ENCODE assay signal across 24 cellular contexts in the genomic region with DNA sequence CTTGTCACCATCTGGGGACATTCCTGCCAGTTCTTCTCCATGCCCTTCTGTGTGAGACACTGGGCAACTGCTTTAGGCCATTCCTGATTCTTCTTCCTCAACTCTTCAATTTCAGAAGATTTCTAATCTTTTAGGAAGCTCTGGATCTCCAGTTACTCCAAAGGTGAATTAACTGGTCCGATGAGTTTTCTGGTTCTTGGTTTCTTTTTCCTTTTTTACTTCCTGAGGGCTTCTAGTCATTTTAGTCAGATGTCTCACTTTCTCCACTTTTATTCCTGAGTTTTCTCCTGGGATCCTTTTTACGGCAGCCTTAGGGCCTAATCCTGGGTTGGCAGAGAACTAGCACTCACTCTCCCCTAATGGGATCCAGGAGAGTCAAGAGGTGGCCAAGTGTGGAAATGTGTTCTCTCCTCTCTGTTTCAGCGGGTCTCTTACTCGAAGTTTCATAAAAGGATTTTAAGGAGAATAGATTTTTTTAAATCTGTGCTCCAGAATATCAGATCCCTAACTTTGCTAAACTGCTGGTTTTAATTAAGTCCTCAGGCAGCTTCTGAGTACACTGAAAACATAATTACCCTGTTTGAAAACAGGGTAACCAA.
DNase-seq lines count a peak whose midpoint lies in the region; TF ChIP-seq lines count a peak whose summit lies in the region.
"Had no signal": no experiment of that assay in that cellular context is flagged by ENCODE, and none has a peak within 500 bp of the region (broad histone marks: within the 10 kb centered on the region; RNA-seq: fewer than 3 reads in every experiment).

No MANE protein-coding gene starts in this region.

- no peak overlapping the region for H3K18ac ChIP-seq in H9 (ENCODE audit: insufficient read length, low read depth, low read length)

- no peak overlapping the region for H2BK5ac ChIP-seq in H9 (ENCODE audit: insufficient read length, low read length)

- H3K27me3 Mint-ChIP-seq in H9 (ENCODE audit: low read depth): peaks cover 2% of the 10 kb centered on the region; the same call in 1 of the 2 replicates

- H3K27me3 ChIP-seq in H9 (ENCODE audit: insufficient read depth, low read length) (no peaks in the 10 kb centered on the region), adipocyte (replicated peaks; ENCODE audit: control insufficient read depth, insufficient read depth, low read length) (peaks cover 16% of the 10 kb centered on the region), hepatocyte (no peaks in the 10 kb centered on the region), tibial artery (no peaks in the 10 kb centered on the region)
- H3K27me3 ChIP-seq: esophagus squamous epithelium had no signal

- no peaks in the 10 kb centered on the region for H3K9me2 ChIP-seq in hepatocyte (replicated peaks; ENCODE audit: insufficient read depth)

- H3K4me2 ChIP-seq in H9 (ENCODE audit: insufficient read depth, insufficient read length, low read length) (no peak overlapping the region), hepatocyte (no peak overlapping the region)

- no peak overlapping the region for H3K23ac ChIP-seq in H9 (ENCODE audit: insufficient read length, low read depth, low read length)

- H4K91ac ChIP-seq in H9 (ENCODE audit: insufficient read length, low read depth, low read length): no peak overlapping the region

- no peak overlapping the region for H4K5ac ChIP-seq in H9 (ENCODE audit: insufficient read length, low read depth, low read length)

- peaks cover 0 to 4% of the 10 kb centered on the region in 2 experiments; a peak in 2 of 5 replicates for H3K9me3 Mint-ChIP-seq in H9

- H3K79me2 ChIP-seq in H9 (ENCODE audit: insufficient read depth, low read length): no peaks in the 10 kb centered on the region
- H3K79me2 ChIP-seq in hepatocyte: no peaks in the 10 kb centered on the region

- H3K23me2 ChIP-seq in H9 (ENCODE audit: insufficient read length, low read depth, low read length, poor library complexity, severe bottlenecking): no peaks in the 10 kb centered on the region

- H2BK15ac ChIP-seq in H9 (ENCODE audit: low read depth, low read length): no peak overlapping the region

- no peaks in the 10 kb centered on the region for H3K36me3 ChIP-seq in adipocyte (ENCODE audit: control insufficient read depth, insufficient read depth, low read length, severe bottlenecking)
- H3K36me3 ChIP-seq in hepatocyte (replicated peaks; ENCODE audit: insufficient read depth, low read depth): no peaks in the 10 kb centered on the region
- H3K36me3 ChIP-seq in tibial artery: no peaks in the 10 kb centered on the region
- H3K36me3 ChIP-seq: esophagus squamous epithelium, HAP-1, lower lobe of right lung, WERI-Rb-1 had no signal

- no peak overlapping the region for H3K27ac ChIP-seq in H9 (ENCODE audit: insufficient read length, low read depth, low read length)
- H3K27ac ChIP-seq in hepatocyte: peak overlapping the region; percentile 72
- H3K27ac ChIP-seq in tibial artery: peak overlapping the region; percentile 68 to 72
- H3K27ac ChIP-seq: lower lobe of right lung, psoas muscle, WERI-Rb-1 had no signal

- in situ Hi-C loops in KBM-7 (cut with MboI; ENCODE audit: low pct_unique_long_range_greater_than_20kb, low sequenced_read_pairs): no loop called here

- H3K27ac Mint-ChIP-seq in H9: peak overlapping the region; percentile 53 to 90 (median 67); a peak in 3 of 7 replicates
- H3K27ac Mint-ChIP-seq: CD4-positive, CD25-positive, alpha-beta regulatory T cell had no signal

- H3K4me1 ChIP-seq in H9 (ENCODE audit: insufficient read depth, low read length) (no peaks in the 10 kb centered on the region), adipocyte (ENCODE audit: control insufficient read depth, insufficient read depth, low read length) (peaks cover 7% of the 10 kb centered on the region), hepatocyte (ENCODE audit: insufficient read depth) (peaks cover 9% of the 10 kb centered on the region), tibial artery (peaks cover 0 to 15% (median 4%) of the 10 kb centered on the region in 4 donors)
- H3K4me1 ChIP-seq: HAP-1, lower lobe of right lung, psoas muscle had no signal

- H3K14ac ChIP-seq in H9 (ENCODE audit: insufficient read depth, low read length): no peak overlapping the region

- no peaks in the 10 kb centered on the region for H3K79me1 ChIP-seq in H9 (ENCODE audit: insufficient read depth, low read depth, low read length, poor library complexity, severe bottlenecking)

- H2BK20ac ChIP-seq in H9 (ENCODE audit: low read depth, low read length, poor library complexity, severe bottlenecking): no peak overlapping the region

- H3K9me3 ChIP-seq in H9 (ENCODE audit: control insufficient read depth, low read depth, low read length): no peaks in the 10 kb centered on the region
- H3K9me3 ChIP-seq in adipocyte (ENCODE audit: control insufficient read depth, low read length): peaks cover 9% of the 10 kb centered on the region
- H3K9me3 ChIP-seq in hepatocyte (ENCODE audit: low read depth): no peaks in the 10 kb centered on the region
- no peaks in the 10 kb centered on the region for H3K9me3 ChIP-seq in tibial artery
- H3K9me3 ChIP-seq: esophagus squamous epithelium, HAP-1, lower lobe of right lung, psoas muscle had no signal

- no peaks in the 10 kb centered on the region for H4K20me1 ChIP-seq in H9 (ENCODE audit: control insufficient read depth, insufficient read depth, insufficient read length)
- H4K20me1 ChIP-seq in hepatocyte (ENCODE audit: insufficient read depth, poor library complexity, severe bottlenecking): no peaks in the 10 kb centered on the region

- H2AK5ac ChIP-seq in H9 (ENCODE audit: insufficient read length, low read length): no peak overlapping the region

- H3K9ac ChIP-seq in H9 (ENCODE audit: extremely low read depth, insufficient read length, low read length): no peak overlapping the region
- no peak overlapping the region for H3K9ac ChIP-seq in adipocyte (ENCODE audit: low read length)

- no peak overlapping the region for H3T11ph ChIP-seq in H9 (ENCODE audit: low read length)

- TF ChIP-seq CTCF in H9 (conservative IDR thresholded peaks at IDR 0.05) (no peak), hepatocyte (IDR thresholded peaks at IDR 0.05; ENCODE audit: poor library complexity) (no peak), tibial artery (IDR thresholded peaks at IDR 0.05) (no peak)

- no peak overlapping the region for H3K4me3 Mint-ChIP-seq in H9
- H3K4me3 Mint-ChIP-seq: CD4-positive, CD25-positive, alpha-beta regulatory T cell had no signal

- H2BK12ac ChIP-seq in H9 (ENCODE audit: insufficient read length, low read depth, low read length): no peak overlapping the region

- H4K8ac ChIP-seq in H9 (replicated peaks; ENCODE audit: insufficient read length, low read depth, low read length): no peak overlapping the region

- no peak overlapping the region for H3K56ac ChIP-seq in H9 (ENCODE audit: insufficient read length, low read depth, low read length)

- H2AFZ ChIP-seq in H9 (ENCODE audit: low read length): no peak overlapping the region
- H2AFZ ChIP-seq in hepatocyte: no peak overlapping the region

- H3K4me1 Mint-ChIP-seq in H9: peaks cover 11 to 13% of the 10 kb centered on the region in 2 experiments
- H3K4me1 Mint-ChIP-seq: CD4-positive, CD25-positive, alpha-beta regulatory T cell had no signal

- no CpG with 5 or more reads among the region's 4 CpGs for WGBS in H9 (ENCODE audit: extremely low coverage, insufficient read length, low lambda C conversion rate)
- WGBS in hepatocyte (ENCODE audit: low lambda C conversion rate, missing lambda C conversion rate): 57% methylated on average over 4 of the region's 4 CpGs

- peaks cover 0 to 11% (median 2%) of the 10 kb centered on the region in 3 experiments; a peak in 2 of 7 replicates for H3K36me3 Mint-ChIP-seq in H9 (ENCODE audit: insufficient read depth in 1 of 3, low read depth in 3 of 3)

- H3K4me3 ChIP-seq in adipocyte (ENCODE audit: low read length) (no peak overlapping the region), hepatocyte (no peak overlapping the region), tibial artery (no peak overlapping the region)
- H3K4me3 ChIP-seq: esophagus squamous epithelium, HAP-1, lower lobe of right lung, psoas muscle, skin epidermis had no signal

- H2BK120ac ChIP-seq in H9 (ENCODE audit: low read depth, low read length, poor library complexity, severe bottlenecking): no peak overlapping the region

- intact Hi-C loops in tibial artery (cut with DNase I; ENCODE audit: low total_unique reads): no loop called here

- DNase-seq in H9 (no peak), adipocyte (ENCODE audit: low read depth) (peak; percentile 55), hepatocyte (ENCODE audit: low spot score) (no peak), tibial artery (peak in 1 of 2 donors; percentile 25), KBM-7 (no peak), cortex of kidney (lab: John Stamatoyannopoulos, UW) (no peak), NOMO-1 (lab: John Stamatoyannopoulos, UW; ENCODE audit: unreplicated experiment in 2 of 2) (no peak)
- DNase-seq: activated CD4-positive, alpha-beta T cell treated with anti-CD3 and anti-CD28 coated beads, Interleukin-2, amount 50 U/mL, for 1 hour; activated naive CD4-positive, alpha-beta T cell treated with anti-CD3 and anti-CD28 coated beads, Interleukin-2, amount 50 U/mL, for 16 hours; CD4-positive, CD25-positive, alpha-beta regulatory T cell; cerebellar nuclear complex; effector memory CD4-positive, alpha-beta T cell; EL; esophagus squamous epithelium; Kasumi-1; kidney; lower lobe of right lung; NCI-H2227 treated with DMSO at 0.1 percent for 48 hours; NCI-H748 treated with DMSO at 0.1 percent for 48 hours; psoas muscle; stimulated activated CD4-positive, alpha-beta T cell treated with anti-CD3 and anti-CD28 coated beads, Interleukin-1b, Interleukin-23, amount 100 ng/mL, for 48 hours; WERI-Rb-1 had no signal

- no peak overlapping the region for H3K4ac ChIP-seq in H9 (ENCODE audit: low read depth, low read length)
